Comparison of ENCODE assay signal across 12 cellular contexts in the genomic region with DNA sequence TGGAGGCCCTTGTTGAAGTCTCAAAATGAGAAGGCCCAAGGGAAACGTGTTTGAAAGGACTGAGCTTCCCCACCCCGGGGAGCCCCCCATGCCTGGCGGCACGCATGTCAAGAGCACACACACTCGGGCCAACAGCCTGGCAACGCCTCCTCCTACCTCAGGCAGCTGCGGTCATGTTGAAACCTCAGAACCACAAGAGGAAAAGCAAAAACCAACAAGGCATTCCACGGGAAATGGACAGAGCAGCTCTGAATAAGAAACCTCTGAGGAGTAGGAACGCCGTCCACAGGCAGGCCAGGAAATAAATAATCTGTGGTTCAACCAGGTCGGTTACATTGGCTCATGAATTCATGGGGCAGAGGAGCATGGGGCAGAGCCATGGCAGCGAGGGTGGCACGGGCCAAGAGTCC.
A peak's percentile ranks its signal among the peaks of the same experiment; 100 is the strongest.
DNase-seq lines count a peak whose midpoint lies in the region; ATAC-seq and TF ChIP-seq lines count a peak whose summit lies in the region.
"Had no signal": no experiment of that assay in that cellular context is flagged by ENCODE, and none has a peak within 500 bp of the region (broad histone marks: within the 10 kb centered on the region; RNA-seq: fewer than 3 reads in every experiment).

No MANE protein-coding gene starts in this region.

- H3K4me3 ChIP-seq in GM12865 (ENCODE audit: low read depth, low read length): no peak overlapping the region
- H3K4me3 ChIP-seq in adipocyte (ENCODE audit: low read length): no peak overlapping the region
- H3K4me3 ChIP-seq in psoas muscle: no peak overlapping the region
- no peak overlapping the region for H3K4me3 ChIP-seq in WERI-Rb-1 (ENCODE audit: low read depth, low read length)
- H3K4me3 ChIP-seq: heart right ventricle, ovary had no signal

- peaks cover 51% of the 10 kb centered on the region for H3K27me3 ChIP-seq in adipocyte (replicated peaks; ENCODE audit: control insufficient read depth, insufficient read depth, low read length)
- no peaks in the 10 kb centered on the region for H3K27me3 ChIP-seq in psoas muscle (ENCODE audit: insufficient read depth in 3 of 3, low read length in 2 of 3)
- H3K27me3 ChIP-seq in WERI-Rb-1 (ENCODE audit: insufficient read depth, low read depth, severe bottlenecking): no peaks in the 10 kb centered on the region
- H3K27me3 ChIP-seq: heart right ventricle, ovary had no signal

- TF ChIP-seq CTCF in GM12865 (IDR thresholded peaks at IDR 0.05; ENCODE audit: insufficient read depth, low read depth, low read length, missing control alignments): no peak
- no peak for TF ChIP-seq CTCF in psoas muscle (IDR thresholded peaks at IDR 0.05)
- no peak for TF ChIP-seq CTCF in nephron progenitor cell (IDR thresholded peaks at IDR 0.05)
- TF ChIP-seq CTCF in WERI-Rb-1 (IDR thresholded peaks at IDR 0.05; ENCODE audit: low read depth, low read length): no peak

- no peak overlapping the region for H3K27ac Mint-ChIP-seq in nephron progenitor cell
- H3K27ac Mint-ChIP-seq: IgD-negative memory B cell had no signal

- peaks cover 11% of the 10 kb centered on the region for H3K27me3 Mint-ChIP-seq in nephron progenitor cell (ENCODE audit: low read depth, poor library complexity)

- DNase-seq in GM12865 (ENCODE audit: low read depth) (peak; percentile 27), NCI-H1436 (lab: John Stamatoyannopoulos, UW) (peak; percentile 66), adipocyte (ENCODE audit: low read depth) (peak; percentile 46), psoas muscle (no peak), nephron progenitor cell (no peak), WERI-Rb-1 (no peak)
- no peak for DNase-seq in activated CD8-positive, alpha-beta memory T cell treated with anti-CD3 and anti-CD28 coated beads for 24 hours
- DNase-seq: heart right ventricle, ovary had no signal

- H3K9me3 Mint-ChIP-seq in nephron progenitor cell: no peaks in the 10 kb centered on the region
- H3K9me3 Mint-ChIP-seq: IgD-negative memory B cell had no signal

- peaks cover 9% of the 10 kb centered on the region for H3K36me3 ChIP-seq in adipocyte (ENCODE audit: control insufficient read depth, insufficient read depth, low read length, severe bottlenecking)
- peaks cover 0 to 84% of the 10 kb centered on the region in 2 donors for H3K36me3 ChIP-seq in psoas muscle (ENCODE audit: insufficient read depth in 1 of 2, low read depth in 1 of 2)
- H3K36me3 ChIP-seq in WERI-Rb-1: no peaks in the 10 kb centered on the region
- H3K36me3 ChIP-seq: heart right ventricle, ovary had no signal

- H3K4me1 Mint-ChIP-seq in nephron progenitor cell: peaks cover 40% of the 10 kb centered on the region

- H3K9me3 ChIP-seq in adipocyte (ENCODE audit: control insufficient read depth, low read length) (no peaks in the 10 kb centered on the region), psoas muscle (no peaks in the 10 kb centered on the region), WERI-Rb-1 (ENCODE audit: severe bottlenecking) (no peaks in the 10 kb centered on the region)
- H3K9me3 ChIP-seq: heart right ventricle, ovary had no signal

- intact Hi-C loops in psoas muscle (cut with DNase I): no loop called here

- 46 to 62% (median 48%) methylated on average over 13 of the region's 13 CpGs for WGBS in psoas muscle, 3 donors

- no peaks in the 10 kb centered on the region for H3K36me3 Mint-ChIP-seq in nephron progenitor cell (ENCODE audit: low read depth)

- no peak overlapping the region for H3K9ac ChIP-seq in adipocyte (ENCODE audit: low read length)

- peak overlapping the region; percentile 46 for H3K27ac ChIP-seq in psoas muscle
- no peak overlapping the region for H3K27ac ChIP-seq in WERI-Rb-1
- H3K27ac ChIP-seq: heart right ventricle, ovary had no signal

- H3K4me3 Mint-ChIP-seq in nephron progenitor cell: no peak overlapping the region

- H3K4me1 ChIP-seq in adipocyte (ENCODE audit: control insufficient read depth, insufficient read depth, low read length): no peaks in the 10 kb centered on the region
- peaks cover 3% of the 10 kb centered on the region for H3K4me1 ChIP-seq in psoas muscle

- ATAC-seq in psoas muscle: peak; percentile 2 to 33 (median 8)
- no peak for ATAC-seq in HG02588 (IDR thresholded peaks at IDR 0.05; ENCODE audit: unreplicated experiment)
- ATAC-seq: HCT116, heart right ventricle had no signal

Comparison
In these comparisons a context has a peak if more than half of its experiments do, and no peak if none do; other contexts are left out.
1. DNase-seq: peak in GM12865 (single experiment), NCI-H1436 (single experiment) and adipocyte (single experiment); none in psoas muscle (0 of 2), nephron progenitor cell (single experiment), WERI-Rb-1 (single experiment) and activated CD8-positive, alpha-beta memory T cell treated with anti-CD3 and anti-CD28 coated beads for 24 hours (single experiment).